Comparison of ENCODE assay signal across 17 cellular contexts in the genomic region with DNA sequence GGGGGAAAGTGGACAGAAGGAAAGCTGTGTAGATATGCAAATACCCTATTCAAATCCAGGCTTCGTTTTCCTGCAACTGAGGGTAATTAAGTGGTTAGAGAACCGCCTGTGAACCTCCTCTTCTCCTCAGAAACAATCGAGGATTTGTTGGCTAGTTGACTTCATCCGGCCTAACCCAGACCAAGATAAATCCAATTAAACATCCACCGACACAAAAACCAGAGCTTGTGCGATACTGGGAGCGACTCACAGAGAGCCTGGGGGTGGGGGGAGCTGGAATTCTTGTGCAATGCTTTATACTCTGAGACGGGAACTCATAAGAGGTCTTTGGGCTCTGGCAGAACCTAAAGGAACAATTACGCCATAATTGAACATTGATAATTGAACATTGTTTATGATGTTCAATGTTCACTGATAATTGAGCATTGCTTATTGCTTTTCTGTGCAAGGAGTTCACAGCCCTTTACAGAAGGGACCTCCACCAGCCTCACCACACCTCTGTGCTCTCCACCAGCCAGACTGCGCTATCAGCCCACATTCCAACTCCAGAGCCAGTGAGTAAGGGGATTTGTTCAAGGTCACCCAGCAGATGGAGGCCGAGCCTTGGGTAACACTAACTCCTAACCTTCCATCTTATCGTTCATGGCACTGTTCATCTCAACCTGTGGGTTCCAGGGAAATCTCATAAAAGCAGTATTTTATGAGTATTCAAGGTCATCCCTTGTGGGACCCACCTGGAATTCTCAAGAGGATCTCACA.
A peak's percentile ranks its signal among the peaks of the same experiment; 100 is the strongest.
DNase-seq lines count a peak whose midpoint lies in the region; ATAC-seq and TF ChIP-seq lines count a peak whose summit lies in the region.
"Had no signal": no experiment of that assay in that cellular context is flagged by ENCODE, and none has a peak within 500 bp of the region (broad histone marks: within the 10 kb centered on the region; RNA-seq: fewer than 3 reads in every experiment).

No MANE protein-coding gene starts in this region.

- H3K27ac ChIP-seq in lower lobe of right lung, result no peak overlapping the region
- H3K27ac ChIP-seq: BLaER1, gastrocnemius medialis, parathyroid adenoma, spleen had no signal

- H3K4me1 ChIP-seq in lower lobe of right lung, result no peaks in the 10 kb centered on the region
- H3K4me1 ChIP-seq: BLaER1, gastrocnemius medialis, parathyroid adenoma, spleen had no signal

- no peaks in the 10 kb centered on the region for H3K36me3 ChIP-seq in lower lobe of right lung
- H3K36me3 ChIP-seq: BLaER1, gastrocnemius medialis, spleen had no signal

- no peaks in the 10 kb centered on the region for H3K9me3 ChIP-seq in lower lobe of right lung
- H3K9me3 ChIP-seq: BLaER1, gastrocnemius medialis, spleen had no signal

- intact Hi-C loops in lower lobe of right lung (cut with DNase I), result no loop called here

- ATAC-seq in lower lobe of right lung, result no peak
- ATAC-seq: gastrocnemius medialis had no signal

- no peak overlapping the region for H3K4me3 ChIP-seq in lower lobe of right lung
- H3K4me3 ChIP-seq: BLaER1, gastrocnemius medialis, spleen had no signal

- TF ChIP-seq CTCF in lower lobe of right lung (IDR thresholded peaks at IDR 0.05), result no peak

- DNase-seq in ELF-1 (ENCODE audit: low read depth, low spot score), result peak; percentile 60
- DNase-seq in NCI-H526 treated with DMSO at 0.1 percent for 48 hours (lab: John Stamatoyannopoulos, UW), result peak; percentile 98
- DNase-seq in epidermal melanocyte (ENCODE audit: insufficient read length, low spot score), result peak; percentile 73
- peak; percentile 76 for DNase-seq in pons (ENCODE audit: low spot score)
- DNase-seq in activated CD8-positive, alpha-beta memory T cell treated with anti-CD3 and anti-CD28 coated beads, Interleukin-2, amount 50 U/mL, for 48 hours, result no peak
- no peak for DNase-seq in MV-4-11 (lab: John Stamatoyannopoulos, UW)
- DNase-seq in lower lobe of right lung, result no peak
- DNase-seq: activated CD4-positive, CD25-positive, alpha-beta regulatory T cell treated with anti-CD3 and anti-CD28 coated beads, Interleukin-2, amount 50 U/mL, for 72 hours; activated effector memory CD4-positive, alpha-beta T cell treated with Interleukin-2 at 50 U/mL for 16 hours; amniotic stem cell; gastrocnemius medialis; Karpas-422; NCI-H146; SHP77; spleen had no signal

- H3K27me3 ChIP-seq in lower lobe of right lung (ENCODE audit: low read depth), result no peaks in the 10 kb centered on the region
- H3K27me3 ChIP-seq: BLaER1, gastrocnemius medialis, spleen had no signal

Comparison
In these comparisons a context has a peak if more than half of its experiments do, and no peak if none do; other contexts are left out.
1. DNase-seq: peak in ELF-1 (single experiment), NCI-H526 treated with DMSO at 0.1 percent for 48 hours (single experiment), epidermal melanocyte (single experiment) and pons (single experiment); none in activated CD8-positive, alpha-beta memory T cell treated with anti-CD3 and anti-CD28 coated beads, Interleukin-2, amount 50 U/mL, for 48 hours (single experiment), MV-4-11 (single experiment) and lower lobe of right lung (single experiment).